Comparison of ENCODE assay signal across 19 cellular contexts in the genomic region with DNA sequence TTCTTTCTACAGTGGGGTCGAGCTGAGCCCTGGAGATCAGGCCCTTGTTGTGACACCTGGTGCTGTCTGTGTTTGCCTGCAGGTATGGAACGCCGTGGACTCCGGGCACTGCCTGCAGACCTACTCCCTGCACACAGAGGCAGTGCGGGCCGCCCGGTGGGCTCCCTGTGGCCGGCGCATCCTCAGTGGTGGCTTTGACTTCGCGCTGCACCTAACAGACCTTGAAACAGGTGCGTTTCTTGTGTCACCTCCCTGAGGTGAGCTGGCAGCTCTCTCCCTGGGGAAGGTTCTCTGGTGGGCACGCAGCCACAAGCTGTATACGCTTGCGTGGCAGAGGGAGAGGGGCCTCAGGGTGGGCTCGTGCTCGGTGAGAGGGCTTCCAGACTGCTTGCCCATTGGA.
DNase-seq lines count a peak whose midpoint lies in the region; ATAC-seq and TF ChIP-seq lines count a peak whose summit lies in the region.
"Had no signal": no experiment of that assay in that cellular context is flagged by ENCODE, and none has a peak within 500 bp of the region (broad histone marks: within the 10 kb centered on the region; RNA-seq: fewer than 3 reads in every experiment).

No MANE protein-coding gene starts in this region.

- no peak overlapping the region for H2BK120ac ChIP-seq in neuronal stem cell (ENCODE audit: low read depth, low read length)

- in situ Hi-C loops in Panc1 (cut with HindIII; ENCODE audit: low pct_unique_long_range_greater_than_20kb, low sequenced_read_pairs) (no loop called here), KBM-7 (cut with MboI; ENCODE audit: low pct_unique_long_range_greater_than_20kb, low sequenced_read_pairs) (no loop called here)

- ATAC-seq in Panc1 (no peak), GM19397 (IDR thresholded peaks at IDR 0.05; ENCODE audit: unreplicated experiment) (no peak)
- ATAC-seq: GM12878 had no signal

- no peak overlapping the region for H2BK12ac ChIP-seq in neuronal stem cell (ENCODE audit: low read length)

- BruUV-seq in Panc1 (replicated peaks; lab: Mats Ljungman, UMichigan): no TSS peak

- H3K9me3 ChIP-seq in right atrium auricular region (no peaks in the 10 kb centered on the region), left ventricle myocardium inferior (replicated peaks) (no peaks in the 10 kb centered on the region), Panc1 (ENCODE audit: control insufficient read depth, insufficient read depth, low read depth, low read length) (no peaks in the 10 kb centered on the region), neuronal stem cell (replicated peaks in 1 of 2; ENCODE audit: control insufficient read depth in 2 of 2, insufficient read depth in 1 of 2, low read depth in 1 of 2, low read length in 2 of 2) (no peaks in the 10 kb centered on the region), vagina (no peaks in the 10 kb centered on the region)
- H3K9me3 ChIP-seq: HAP-1 had no signal

- no peak overlapping the region for H3K4me2 ChIP-seq in neuronal stem cell (ENCODE audit: insufficient read depth, low read length, poor library complexity, severe bottlenecking)

- POLR2A ChIA-PET in Panc1 (lab: Charles Lee): no interaction called here

- H2AFZ ChIP-seq in neuronal stem cell (ENCODE audit: low read length): no peak overlapping the region

- H3K27ac ChIP-seq in right atrium auricular region: no peak overlapping the region
- no peak overlapping the region for H3K27ac ChIP-seq in left ventricle myocardium inferior (replicated peaks)
- H3K27ac ChIP-seq in Panc1 (ENCODE audit: low read length): peak overlapping the region; percentile 88; the same call in 1 of the 2 replicates
- no peak overlapping the region for H3K27ac ChIP-seq in neuronal stem cell (replicated peaks; ENCODE audit: low read length)
- H3K27ac ChIP-seq in vagina: no peak overlapping the region

- intact Hi-C loops in left ventricle myocardium inferior (cut with micrococcal nuclease): no loop called here
- intact Hi-C loops in Panc1 (cut with micrococcal nuclease; ENCODE audit: unreplicated experiment): no loop called here
- intact Hi-C loops in vagina (cut with DNase I): no loop called here

- no peak overlapping the region for H3K9ac ChIP-seq in neuronal stem cell (ENCODE audit: low read depth, low read length, poor library complexity)

- TF ChIP-seq CTCF in right atrium auricular region (IDR thresholded peaks at IDR 0.05) (no peak), left ventricle myocardium inferior (IDR thresholded peaks at IDR 0.05; ENCODE audit: borderline replicate concordance) (no peak), Panc1 (IDR thresholded peaks at IDR 0.05) (no peak), vagina (IDR thresholded peaks at IDR 0.05) (no peak)

- no peak overlapping the region for H2AK5ac ChIP-seq in neuronal stem cell (ENCODE audit: low read depth, low read length)

- H3K79me1 ChIP-seq in neuronal stem cell (ENCODE audit: low read depth, low read length): no peaks in the 10 kb centered on the region

- H3K4ac ChIP-seq in neuronal stem cell (ENCODE audit: low read length): no peak overlapping the region

- H4K91ac ChIP-seq in neuronal stem cell (ENCODE audit: low read depth, low read length, poor library complexity): no peak overlapping the region

- no peak overlapping the region for H3K14ac ChIP-seq in neuronal stem cell (ENCODE audit: low read length)

- H2BK15ac ChIP-seq in neuronal stem cell (ENCODE audit: low read length): no peak overlapping the region

- no peak for TF ChIP-seq POLR2A in vagina (IDR thresholded peaks at IDR 0.05)

- H2BK5ac ChIP-seq in neuronal stem cell (ENCODE audit: low read length): no peak overlapping the region

- CTCF ChIA-PET in Panc1 (lab: Charles Lee): no interaction called here

- no peak overlapping the region for H4K8ac ChIP-seq in neuronal stem cell (ENCODE audit: low read depth, low read length)

- WGBS in neuronal stem cell (ENCODE audit: extremely low coverage in 2 of 2, insufficient read length in 2 of 2, insufficient replicate concordance in 1 of 2), 2 donors: no CpG with 5 or more reads among the region's 17 CpGs

- H3K18ac ChIP-seq in neuronal stem cell (ENCODE audit: low read length): peak overlapping the region; percentile 48

- peak; percentile 46 for DNase-seq in right atrium auricular region (ENCODE audit: low spot score)
- DNase-seq in left ventricle myocardium inferior: no peak
- no peak for DNase-seq in Panc1 (ENCODE audit: low read depth, low spot score)
- DNase-seq in neuronal stem cell (ENCODE audit: low spot score): no peak
- DNase-seq in vagina (ENCODE audit: extremely low spot score in 2 of 2): peak; percentile 77 to 93
- no peak for DNase-seq in KBM-7
- DNase-seq in occipital lobe (lab: John Stamatoyannopoulos, UW): no peak
- DNase-seq: C1 segment of cervical spinal cord; Calu3; CD4-positive, alpha-beta memory T cell; COR-L47; DMS153; EL; GDM1; GOT3; HFFc6 had no signal

- H3K4me3 ChIP-seq in right atrium auricular region (no peak overlapping the region), left ventricle myocardium inferior (no peak overlapping the region), Panc1 (ENCODE audit: low read depth in 2 of 2, low read length in 2 of 2) (no peak overlapping the region), neuronal stem cell (ENCODE audit: low read length in 2 of 2) (peak overlapping the region in 1 of 2 donors; percentile 3), vagina (no peak overlapping the region)
- H3K4me3 ChIP-seq: GM12878, HAP-1 had no signal

- H3K23ac ChIP-seq in neuronal stem cell (ENCODE audit: low read depth, low read length, poor library complexity): no peak overlapping the region

- H3K36me3 ChIP-seq in right atrium auricular region: peaks cover 6% of the 10 kb centered on the region
- H3K36me3 ChIP-seq in left ventricle myocardium inferior: peaks cover 24% of the 10 kb centered on the region
- no peaks in the 10 kb centered on the region for H3K36me3 ChIP-seq in Panc1 (ENCODE audit: control insufficient read depth, insufficient read depth, low read length)
- H3K36me3 ChIP-seq in neuronal stem cell (replicated peaks in 1 of 2; ENCODE audit: control insufficient read depth in 2 of 2, insufficient read depth in 2 of 2, low read length in 2 of 2): no peaks in the 10 kb centered on the region
- no peaks in the 10 kb centered on the region for H3K36me3 ChIP-seq in vagina
- H3K36me3 ChIP-seq: HAP-1 had no signal

- no peaks in the 10 kb centered on the region for H3K4me1 ChIP-seq in right atrium auricular region
- H3K4me1 ChIP-seq in left ventricle myocardium inferior: no peaks in the 10 kb centered on the region
- H3K4me1 ChIP-seq in Panc1 (ENCODE audit: control insufficient read depth, insufficient read depth, low read length): peaks cover 25% of the 10 kb centered on the region
- H3K4me1 ChIP-seq in neuronal stem cell (ENCODE audit: control insufficient read depth in 2 of 2, insufficient read depth in 1 of 2, low read depth in 1 of 2, low read length in 2 of 2): peaks cover 12 to 13% of the 10 kb centered on the region in 2 donors
- no peaks in the 10 kb centered on the region for H3K4me1 ChIP-seq in vagina

- H3K27me3 ChIP-seq in right atrium auricular region: no peaks in the 10 kb centered on the region
- H3K27me3 ChIP-seq in left ventricle myocardium inferior (ENCODE audit: low read depth): no peaks in the 10 kb centered on the region
- no peaks in the 10 kb centered on the region for H3K27me3 ChIP-seq in Panc1 (ENCODE audit: control insufficient read depth, insufficient read depth, low read length)
- H3K27me3 ChIP-seq in neuronal stem cell (ENCODE audit: control insufficient read depth in 3 of 3, insufficient read depth in 3 of 3, low read depth in 1 of 3, low read length in 3 of 3): peaks cover 0 to 17% (median 0%) of the 10 kb centered on the region in 3 experiments
- no peaks in the 10 kb centered on the region for H3K27me3 ChIP-seq in vagina

Comparison
In these comparisons a context has a peak if more than half of its experiments do, and no peak if none do; other contexts are left out.
1. DNase-seq: peak in right atrium auricular region (single experiment) and vagina (2 of 2); none in left ventricle myocardium inferior (single experiment), Panc1 (single experiment), neuronal stem cell (single experiment), KBM-7 (single experiment) and occipital lobe (single experiment).